In the genomic region with DNA sequence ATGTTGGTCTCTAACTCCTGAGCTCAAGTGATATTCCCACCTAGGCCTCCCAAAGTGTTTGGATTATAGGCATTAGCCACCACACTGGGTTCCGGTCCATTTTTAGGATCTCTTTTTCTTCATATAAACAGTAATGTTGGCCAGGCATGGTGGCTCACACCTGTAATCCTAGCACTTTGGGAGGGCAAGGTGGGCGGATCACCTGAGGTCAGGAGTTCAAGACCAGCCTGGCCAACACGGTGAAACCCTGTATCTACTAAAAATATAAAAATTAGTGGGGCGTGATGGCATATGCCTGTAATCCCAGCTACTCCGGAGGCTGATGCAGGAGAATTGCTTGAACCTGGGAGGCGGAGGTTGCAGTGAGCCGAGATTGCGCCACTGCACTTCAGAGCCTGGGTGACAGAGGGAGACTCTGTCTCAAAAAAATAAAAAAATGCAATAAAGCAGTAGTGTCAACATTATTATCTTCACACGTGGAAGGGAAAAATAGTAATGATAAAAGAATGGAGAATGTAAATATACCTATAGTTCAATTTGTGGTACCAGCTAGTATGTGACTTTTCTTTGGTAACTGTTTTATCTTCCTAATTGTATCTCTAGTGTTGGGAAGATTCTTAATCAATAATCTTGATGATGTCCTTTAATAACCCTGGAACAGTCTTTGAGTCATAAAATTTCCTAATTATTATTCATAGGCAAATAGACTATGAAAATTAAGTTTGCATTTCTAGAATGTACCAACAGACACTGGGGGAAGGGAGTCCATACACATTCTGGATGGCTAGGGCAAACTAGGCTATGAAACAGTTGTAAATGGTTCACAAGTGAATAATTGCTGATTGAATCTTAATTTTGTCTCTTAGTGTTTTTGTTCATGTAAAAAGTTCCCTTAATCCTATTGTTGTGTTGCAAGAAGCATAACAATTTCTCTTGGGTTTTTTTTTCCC, we compare ENCODE assay signal across 1 cellular context.
TF ChIP-seq lines count a peak whose summit lies in the region.

No MANE protein-coding gene starts in this region.

TF ChIP-seq in HCT116, 20 proteins besides CTCF, POLR2A, EP300 and RAD21:
- TF ChIP-seq, protein P1, sequence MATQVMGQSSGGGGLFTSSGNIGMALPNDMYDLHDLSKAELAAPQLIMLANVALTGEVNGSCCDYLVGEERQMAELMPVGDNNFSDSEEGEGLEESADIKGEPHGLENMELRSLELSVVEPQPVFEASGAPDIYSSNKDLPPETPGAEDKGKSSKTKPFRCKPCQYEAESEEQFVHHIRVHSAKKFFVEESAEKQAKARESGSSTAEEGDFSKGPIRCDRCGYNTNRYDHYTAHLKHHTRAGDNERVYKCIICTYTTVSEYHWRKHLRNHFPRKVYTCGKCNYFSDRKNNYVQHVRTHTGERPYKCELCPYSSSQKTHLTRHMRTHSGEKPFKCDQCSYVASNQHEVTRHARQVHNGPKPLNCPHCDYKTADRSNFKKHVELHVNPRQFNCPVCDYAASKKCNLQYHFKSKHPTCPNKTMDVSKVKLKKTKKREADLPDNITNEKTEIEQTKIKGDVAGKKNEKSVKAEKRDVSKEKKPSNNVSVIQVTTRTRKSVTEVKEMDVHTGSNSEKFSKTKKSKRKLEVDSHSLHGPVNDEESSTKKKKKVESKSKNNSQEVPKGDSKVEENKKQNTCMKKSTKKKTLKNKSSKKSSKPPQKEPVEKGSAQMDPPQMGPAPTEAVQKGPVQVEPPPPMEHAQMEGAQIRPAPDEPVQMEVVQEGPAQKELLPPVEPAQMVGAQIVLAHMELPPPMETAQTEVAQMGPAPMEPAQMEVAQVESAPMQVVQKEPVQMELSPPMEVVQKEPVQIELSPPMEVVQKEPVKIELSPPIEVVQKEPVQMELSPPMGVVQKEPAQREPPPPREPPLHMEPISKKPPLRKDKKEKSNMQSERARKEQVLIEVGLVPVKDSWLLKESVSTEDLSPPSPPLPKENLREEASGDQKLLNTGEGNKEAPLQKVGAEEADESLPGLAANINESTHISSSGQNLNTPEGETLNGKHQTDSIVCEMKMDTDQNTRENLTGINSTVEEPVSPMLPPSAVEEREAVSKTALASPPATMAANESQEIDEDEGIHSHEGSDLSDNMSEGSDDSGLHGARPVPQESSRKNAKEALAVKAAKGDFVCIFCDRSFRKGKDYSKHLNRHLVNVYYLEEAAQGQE (IDR thresholded peaks at IDR 0.05; ENCODE audit: low read depth) = no peak
- TF ChIP-seq, protein P2, sequence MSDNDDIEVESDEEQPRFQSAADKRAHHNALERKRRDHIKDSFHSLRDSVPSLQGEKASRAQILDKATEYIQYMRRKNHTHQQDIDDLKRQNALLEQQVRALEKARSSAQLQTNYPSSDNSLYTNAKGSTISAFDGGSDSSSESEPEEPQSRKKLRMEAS (IDR thresholded peaks at IDR 0.05) = no peak
- TF ChIP-seq, protein P3, sequence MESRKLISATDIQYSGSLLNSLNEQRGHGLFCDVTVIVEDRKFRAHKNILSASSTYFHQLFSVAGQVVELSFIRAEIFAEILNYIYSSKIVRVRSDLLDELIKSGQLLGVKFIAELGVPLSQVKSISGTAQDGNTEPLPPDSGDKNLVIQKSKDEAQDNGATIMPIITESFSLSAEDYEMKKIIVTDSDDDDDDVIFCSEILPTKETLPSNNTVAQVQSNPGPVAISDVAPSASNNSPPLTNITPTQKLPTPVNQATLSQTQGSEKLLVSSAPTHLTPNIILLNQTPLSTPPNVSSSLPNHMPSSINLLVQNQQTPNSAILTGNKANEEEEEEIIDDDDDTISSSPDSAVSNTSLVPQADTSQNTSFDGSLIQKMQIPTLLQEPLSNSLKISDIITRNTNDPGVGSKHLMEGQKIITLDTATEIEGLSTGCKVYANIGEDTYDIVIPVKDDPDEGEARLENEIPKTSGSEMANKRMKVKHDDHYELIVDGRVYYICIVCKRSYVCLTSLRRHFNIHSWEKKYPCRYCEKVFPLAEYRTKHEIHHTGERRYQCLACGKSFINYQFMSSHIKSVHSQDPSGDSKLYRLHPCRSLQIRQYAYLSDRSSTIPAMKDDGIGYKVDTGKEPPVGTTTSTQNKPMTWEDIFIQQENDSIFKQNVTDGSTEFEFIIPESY (IDR thresholded peaks at IDR 0.05; ENCODE audit: extremely low read depth, insufficient replicate concordance, low read length) = no peak
- TF ChIP-seq ZNF274 (IDR thresholded peaks at IDR 0.05; ENCODE audit: low read depth, low read length) (no peak), YY1 (IDR thresholded peaks at IDR 0.05; ENCODE audit: extremely low read depth, insufficient replicate concordance, low read depth, low read length) (no peak), ELF1 (IDR thresholded peaks at IDR 0.05; ENCODE audit: borderline replicate concordance, low read depth) (no peak), FOSL1 (IDR thresholded peaks at IDR 0.05; ENCODE audit: low read depth) (no peak), CBX3 (IDR thresholded peaks at IDR 0.05; ENCODE audit: low read depth) (no peak), SP1 (IDR thresholded peaks at IDR 0.05; ENCODE audit: low read depth) (no peak), EZH2phosphoT487 (IDR thresholded peaks at IDR 0.05; ENCODE audit: borderline replicate concordance) (no peak), ZFX (IDR thresholded peaks at IDR 0.05) (no peak), EGR1 (IDR thresholded peaks at IDR 0.05; ENCODE audit: low read depth) (no peak), TCF7L2 (IDR thresholded peaks at IDR 0.05; ENCODE audit: borderline replicate concordance, extremely low read depth, insufficient read depth, insufficient read length) (no peak), POLR2AphosphoS5 (IDR thresholded peaks at IDR 0.05; ENCODE audit: low read depth, low read length) (no peak), SIN3A (IDR thresholded peaks at IDR 0.05; ENCODE audit: low read depth) (no peak), CEBPB (IDR thresholded peaks at IDR 0.05; ENCODE audit: low read depth) (no peak), SRF (IDR thresholded peaks at IDR 0.05; ENCODE audit: low read depth) (no peak), JUND (IDR thresholded peaks at IDR 0.05) (no peak)
- TF ChIP-seq, protein P4, sequence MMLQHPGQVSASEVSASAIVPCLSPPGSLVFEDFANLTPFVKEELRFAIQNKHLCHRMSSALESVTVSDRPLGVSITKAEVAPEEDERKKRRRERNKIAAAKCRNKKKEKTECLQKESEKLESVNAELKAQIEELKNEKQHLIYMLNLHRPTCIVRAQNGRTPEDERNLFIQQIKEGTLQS (IDR thresholded peaks at IDR 0.05) = no peak
